Comparison of ENCODE assay signal across 8 cellular contexts in the genomic region with DNA sequence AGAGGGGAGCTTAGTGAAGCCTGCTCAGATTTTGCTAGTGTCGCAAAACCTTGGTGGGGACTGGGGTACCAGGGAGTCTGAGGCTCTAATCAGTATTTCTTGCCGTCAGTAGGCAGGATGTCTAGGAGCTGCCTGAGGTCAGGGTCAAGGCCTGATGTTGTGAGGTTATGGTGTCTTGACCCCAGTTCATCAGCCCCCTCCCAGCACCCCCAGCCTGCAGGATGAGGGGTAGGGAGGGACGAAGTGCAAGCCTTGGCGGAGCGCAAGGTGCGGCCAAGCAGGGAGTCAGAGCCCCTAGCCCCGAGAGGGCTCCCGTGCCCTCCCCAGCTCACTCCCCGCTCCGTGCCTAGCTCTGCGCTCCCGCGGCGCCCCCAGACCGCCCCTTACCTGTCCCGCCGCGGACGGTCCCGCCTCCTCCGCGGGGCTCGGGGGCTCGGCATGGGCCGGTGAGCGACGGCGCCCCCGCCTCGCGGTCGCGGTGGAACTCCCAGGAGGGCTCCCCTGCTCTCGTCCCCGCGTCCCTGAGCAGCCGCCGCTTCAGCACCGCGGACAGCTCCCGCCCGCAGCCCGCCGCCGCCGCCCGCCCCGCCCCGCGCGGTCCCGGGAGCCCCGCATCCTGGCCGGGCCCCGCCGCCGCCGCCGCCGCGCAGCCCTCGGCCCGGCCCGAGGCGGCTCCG. TPM values are rescaled to one million over a fixed set of nuclear protein-coding genes. Genes with fewer than 3 reads are reported as not detected.
DNase-seq lines count a peak whose midpoint lies in the region; ATAC-seq lines count a peak whose summit lies in the region.

No MANE protein-coding gene starts in this region.

- CTCF ChIA-PET in activated naive CD4-positive, alpha-beta T cell treated with anti-CD3 and anti-CD28 coated beads, Interleukin-2, amount 10 ng/mL, durations not matched to agents 7 days and 5 days (lab: Charles Lee) = no interaction called here

- peaks cover 3% of the 10 kb centered on the region for H3K4me1 Mint-ChIP-seq in activated naive CD4-positive, alpha-beta T cell treated with anti-CD3 and anti-CD28 coated beads, Interleukin-2, amount 10 ng/mL, durations not matched to agents 7 days and 5 days

- H3K9me3 Mint-ChIP-seq in activated naive CD4-positive, alpha-beta T cell treated with anti-CD3 and anti-CD28 coated beads, Interleukin-2, amount 10 ng/mL, durations not matched to agents 7 days and 5 days = no peaks in the 10 kb centered on the region

- DNase-seq in COLO829 (ENCODE audit: low spot score) (peak; percentile 45), RPMI7951 (ENCODE audit: low read depth) (peak; percentile 11), iPS-NIHi7 (ENCODE audit: extremely low spot score) (peak; percentile 94), medulla oblongata (ENCODE audit: extremely low spot score) (no peak)
- peak; percentile 77 for DNase-seq in activated naive CD4-positive, alpha-beta T cell treated with anti-CD3 and anti-CD28 coated beads, Interleukin-2, amount 10 ng/mL, durations not matched to agents 7 days and 5 days
- peak; percentile 13 for DNase-seq in stimulated activated CD8-positive, alpha-beta memory T cell treated with anti-CD3 and anti-CD28 coated beads, Interleukin-15, amount 100 ng/mL, for 1 hour (ENCODE audit: low read depth)

- H3K27ac Mint-ChIP-seq in activated naive CD4-positive, alpha-beta T cell treated with anti-CD3 and anti-CD28 coated beads, Interleukin-2, amount 10 ng/mL, durations not matched to agents 7 days and 5 days = no peak overlapping the region

- H3K27me3 Mint-ChIP-seq in activated naive CD4-positive, alpha-beta T cell treated with anti-CD3 and anti-CD28 coated beads, Interleukin-2, amount 10 ng/mL, durations not matched to agents 7 days and 5 days = peaks cover 83% of the 10 kb centered on the region

- no peak for ATAC-seq in GM21447 (IDR thresholded peaks at IDR 0.05; ENCODE audit: unreplicated experiment)
- ATAC-seq in GM18870 (IDR thresholded peaks at IDR 0.05; ENCODE audit: unreplicated experiment) = no peak

- H3K36me3 Mint-ChIP-seq in activated naive CD4-positive, alpha-beta T cell treated with anti-CD3 and anti-CD28 coated beads, Interleukin-2, amount 10 ng/mL, durations not matched to agents 7 days and 5 days = no peaks in the 10 kb centered on the region

- H3K4me3 Mint-ChIP-seq in activated naive CD4-positive, alpha-beta T cell treated with anti-CD3 and anti-CD28 coated beads, Interleukin-2, amount 10 ng/mL, durations not matched to agents 7 days and 5 days = no peak overlapping the region

RNA-seq across cellular contexts. Expression of a gene that starts 0.3 kb away (rescaled TPM):
- not detected in 2 replicates for total RNA-seq in RPMI7951 (2014; rRNA removed; shearing (Covaris generic))
